11 cellular contexts compared by ENCODE assay signal in genomic region chr9:5622019-5622418, GRCh38. TPM values are rescaled to one million over a fixed set of nuclear protein-coding genes. Genes with fewer than 3 reads are reported as not detected.
A peak's percentile ranks its signal among the peaks of the same experiment; 100 is the strongest.
DNase-seq lines count a peak whose midpoint lies in the region; ATAC-seq and TF ChIP-seq lines count a peak whose summit lies in the region.
"Had no signal": no experiment of that assay in that cellular context is flagged by ENCODE, and none has a peak within 500 bp of the region (broad histone marks: within the 10 kb centered on the region; RNA-seq: fewer than 3 reads in every experiment).

No MANE protein-coding gene starts in this region.

- peak; percentile 51 for DNase-seq in HFF-Myc (ENCODE audit: extremely low read depth, low read depth)
- no peak for DNase-seq in ascending aorta (ENCODE audit: low spot score in 2 of 2)
- peak; percentile 59 for DNase-seq in glomerular visceral epithelial cell (ENCODE audit: extremely low spot score)
- no peak for DNase-seq in uterus
- DNase-seq in inferior parietal cortex (ENCODE audit: extremely low spot score), result no peak
- no peak for DNase-seq in activated naive CD4-positive, alpha-beta T cell treated with anti-CD3 and anti-CD28 coated beads, Interleukin-2, amount 50 U/mL, for 16 hours
- DNase-seq: amniotic stem cell; NCI-H2029; stimulated activated naive CD4-positive, alpha-beta T cell had no signal

- H3K4me3 ChIP-seq in HFF-Myc (replicated peaks; ENCODE audit: low read depth, low read length) (no peak overlapping the region), ascending aorta (no peak overlapping the region), uterus (no peak overlapping the region)

- no peak for TF ChIP-seq POLR2A in uterus (IDR thresholded peaks at IDR 0.05)

- TF ChIP-seq CTCF in HFF-Myc (IDR thresholded peaks at IDR 0.05; ENCODE audit: low read depth, low read length, missing control alignments) (no peak), ascending aorta (IDR thresholded peaks at IDR 0.05) (no peak), uterus (IDR thresholded peaks at IDR 0.05) (no peak)

- peaks cover 5 to 42% of the 10 kb centered on the region in 2 donors for H3K4me1 ChIP-seq in ascending aorta
- H3K4me1 ChIP-seq in uterus, result no peaks in the 10 kb centered on the region

- intact Hi-C loops in ascending aorta (cut with DNase I) (loop anchor here (10.0 kb wide), 2 partner anchors 637 to 793 kb away; partner anchors contain the start of genes JAK2 and UHRF2), uterus (cut with DNase I; ENCODE audit: low total_unique reads) (no loop called here)

- H3K27ac ChIP-seq in ascending aorta (peak overlapping the region; percentile 66 to 82), uterus (peak overlapping the region; percentile 50 to 55)

- H3K36me3 ChIP-seq in ascending aorta, result no peaks in the 10 kb centered on the region
- no peaks in the 10 kb centered on the region for H3K36me3 ChIP-seq in uterus

- H3K9me3 ChIP-seq in ascending aorta (no peaks in the 10 kb centered on the region), uterus (no peaks in the 10 kb centered on the region)

- no peak for ATAC-seq in GM19455 (IDR thresholded peaks at IDR 0.05; ENCODE audit: unreplicated experiment)
- ATAC-seq: HepG2 had no signal

- H3K27me3 ChIP-seq in ascending aorta (no peaks in the 10 kb centered on the region), uterus (no peaks in the 10 kb centered on the region)

RNA-seq across cellular contexts. Expression of gene RIC1, which starts 6.9 kb away (rescaled TPM):
- total RNA-seq in ascending aorta (46.7 TPM), uterus (100 to 1,000 TPM in 1 of 4 donors, 10 to 100 TPM in 3; 24.1 to 106 (median 52.5) TPM)

Comparison
In these comparisons a context has a peak if more than half of its experiments do, and no peak if none do; other contexts are left out.
1. DNase-seq: peak in HFF-Myc (single experiment) and glomerular visceral epithelial cell (single experiment); none in ascending aorta (0 of 2), uterus (0 of 2), inferior parietal cortex (single experiment) and activated naive CD4-positive, alpha-beta T cell treated with anti-CD3 and anti-CD28 coated beads, Interleukin-2, amount 50 U/mL, for 16 hours (single experiment).